Comparison of ENCODE assay signal across 35 cellular contexts in genomic region chr14:34222122-34222521, GRCh38.
"Had no signal": no experiment of that assay in that cellular context is flagged by ENCODE, and none has a peak within 500 bp of the region (broad histone marks: within the 10 kb centered on the region; RNA-seq: fewer than 3 reads in every experiment).

No MANE protein-coding gene starts in this region.

- H3K27me3 ChIP-seq: brain microvascular endothelial cell, MG63, Peyer's patch had no signal

- H3K4me3 Mint-ChIP-seq: activated CD4-positive, alpha-beta memory T cell treated with anti-CD3 and anti-CD28 coated beads, Interleukin-2, amount 10 ng/mL, durations not matched to agents 7 days and 5 days; activated CD8-positive, alpha-beta memory T cell treated with anti-CD3 and anti-CD28 coated beads, Interleukin-2, amount 10 ng/mL, durations not matched to agents 7 days and 5 days; activated naive CD4-positive, alpha-beta T cell treated with anti-CD3 and anti-CD28 coated beads, Interleukin-2, amount 10 ng/mL, durations not matched to agents 7 days and 5 days; activated naive CD8-positive, alpha-beta T cell; activated naive CD8-positive, alpha-beta T cell treated with anti-CD3 and anti-CD28 coated beads, Interleukin-2, amount 50 U/mL, for 24 hours had no signal

- ATAC-seq: activated CD8-positive, alpha-beta memory T cell treated with anti-CD3 and anti-CD28 coated beads, Interleukin-2, amount 10 ng/mL, durations not matched to agents 7 days and 5 days; activated naive CD8-positive, alpha-beta T cell treated with anti-CD3 and anti-CD28 coated beads, Interleukin-2, amount 50 U/mL, for 24 hours had no signal

- H3K27me3 Mint-ChIP-seq: activated naive CD8-positive, alpha-beta T cell had no signal

- H3K9me3 ChIP-seq: MG63, Peyer's patch had no signal

- H3K27ac ChIP-seq: brain microvascular endothelial cell, Peyer's patch, WERI-Rb-1 had no signal

- H3K36me3 ChIP-seq: brain microvascular endothelial cell, MG63, Peyer's patch, WERI-Rb-1 had no signal

- H3K4me3 ChIP-seq: MG63, Peyer's patch had no signal

- H3K27ac Mint-ChIP-seq: activated CD4-positive, alpha-beta memory T cell treated with anti-CD3 and anti-CD28 coated beads, Interleukin-2, amount 10 ng/mL, durations not matched to agents 7 days and 5 days; activated CD8-positive, alpha-beta memory T cell treated with anti-CD3 and anti-CD28 coated beads, Interleukin-2, amount 10 ng/mL, durations not matched to agents 7 days and 5 days; activated naive CD4-positive, alpha-beta T cell treated with anti-CD3 and anti-CD28 coated beads, Interleukin-2, amount 10 ng/mL, durations not matched to agents 7 days and 5 days; activated naive CD8-positive, alpha-beta T cell; activated naive CD8-positive, alpha-beta T cell treated with anti-CD3 and anti-CD28 coated beads, Interleukin-2, amount 50 U/mL, for 24 hours had no signal

- H3K4me1 ChIP-seq: Peyer's patch had no signal

- DNase-seq: activated CD4-positive, alpha-beta memory T cell treated with anti-CD3 and anti-CD28 coated beads, Interleukin-2, amount 10 ng/mL, durations not matched to agents 7 days and 5 days; activated CD4-positive, alpha-beta T cell treated with anti-CD3 and anti-CD28 coated beads for 1 hour; activated CD4-positive, alpha-beta T cell treated with anti-CD3 and anti-CD28 coated beads for 48 hours; activated CD4-positive, CD25-positive, alpha-beta regulatory T cell; activated CD8-positive, alpha-beta memory T cell treated with anti-CD3 and anti-CD28 coated beads for 24 hours; activated CD8-positive, alpha-beta memory T cell treated with anti-CD3 and anti-CD28 coated beads, Interleukin-2, amount 10 ng/mL, durations not matched to agents 7 days and 5 days; activated CD8-positive, alpha-beta memory T cell treated with anti-CD3 and anti-CD28 coated beads, Interleukin-2, amount 50 U/mL, for 48 hours; activated effector memory CD4-positive, alpha-beta T cell treated with Interleukin-2 at 50 U/mL for 16 hours; activated naive CD4-positive, alpha-beta T cell treated with anti-CD3 and anti-CD28 coated beads, Interleukin-2, amount 10 ng/mL, durations not matched to agents 7 days and 5 days; activated naive CD8-positive, alpha-beta T cell treated with anti-CD3 and anti-CD28 coated beads, Interleukin-2, amount 50 U/mL, for 24 hours; activated T-cell treated with anti-CD3 and anti-CD28 coated beads, Interleukin-2, amount 50 U/mL, for 48 hours; amniotic stem cell; aorta; brain microvascular endothelial cell; central memory CD4-positive, alpha-beta T cell; Kasumi-1; MG63; NCI-H1048; NCI-H1105 treated with DMSO at 0.1 percent for 48 hours; NCI-H1436; NCI-H1694; NCI-H1930; NCI-H2081 treated with DMSO at 0.1 percent for 48 hours; NCI-H226; NCI-H446 treated with DMSO at 0.1 percent for 48 hours; NCI-H69; Peyer's patch; Right ventricle myocardium superior; RPMI8226; SW 1271; T-helper 1 cell; T-helper 2 cell; T-helper 9 cell; WERI-Rb-1 had no signal

- H3K36me3 Mint-ChIP-seq: activated CD8-positive, alpha-beta memory T cell treated with anti-CD3 and anti-CD28 coated beads, Interleukin-2, amount 10 ng/mL, durations not matched to agents 7 days and 5 days; activated naive CD4-positive, alpha-beta T cell treated with anti-CD3 and anti-CD28 coated beads, Interleukin-2, amount 10 ng/mL, durations not matched to agents 7 days and 5 days; activated naive CD8-positive, alpha-beta T cell had no signal

- H3K9me3 Mint-ChIP-seq: activated CD4-positive, alpha-beta memory T cell treated with anti-CD3 and anti-CD28 coated beads, Interleukin-2, amount 10 ng/mL, durations not matched to agents 7 days and 5 days; activated naive CD4-positive, alpha-beta T cell treated with anti-CD3 and anti-CD28 coated beads, Interleukin-2, amount 10 ng/mL, durations not matched to agents 7 days and 5 days; activated naive CD8-positive, alpha-beta T cell treated with anti-CD3 and anti-CD28 coated beads, Interleukin-2, amount 50 U/mL, for 24 hours had no signal
